ENCODE assay signal across 2 cellular contexts in the genomic region with DNA sequence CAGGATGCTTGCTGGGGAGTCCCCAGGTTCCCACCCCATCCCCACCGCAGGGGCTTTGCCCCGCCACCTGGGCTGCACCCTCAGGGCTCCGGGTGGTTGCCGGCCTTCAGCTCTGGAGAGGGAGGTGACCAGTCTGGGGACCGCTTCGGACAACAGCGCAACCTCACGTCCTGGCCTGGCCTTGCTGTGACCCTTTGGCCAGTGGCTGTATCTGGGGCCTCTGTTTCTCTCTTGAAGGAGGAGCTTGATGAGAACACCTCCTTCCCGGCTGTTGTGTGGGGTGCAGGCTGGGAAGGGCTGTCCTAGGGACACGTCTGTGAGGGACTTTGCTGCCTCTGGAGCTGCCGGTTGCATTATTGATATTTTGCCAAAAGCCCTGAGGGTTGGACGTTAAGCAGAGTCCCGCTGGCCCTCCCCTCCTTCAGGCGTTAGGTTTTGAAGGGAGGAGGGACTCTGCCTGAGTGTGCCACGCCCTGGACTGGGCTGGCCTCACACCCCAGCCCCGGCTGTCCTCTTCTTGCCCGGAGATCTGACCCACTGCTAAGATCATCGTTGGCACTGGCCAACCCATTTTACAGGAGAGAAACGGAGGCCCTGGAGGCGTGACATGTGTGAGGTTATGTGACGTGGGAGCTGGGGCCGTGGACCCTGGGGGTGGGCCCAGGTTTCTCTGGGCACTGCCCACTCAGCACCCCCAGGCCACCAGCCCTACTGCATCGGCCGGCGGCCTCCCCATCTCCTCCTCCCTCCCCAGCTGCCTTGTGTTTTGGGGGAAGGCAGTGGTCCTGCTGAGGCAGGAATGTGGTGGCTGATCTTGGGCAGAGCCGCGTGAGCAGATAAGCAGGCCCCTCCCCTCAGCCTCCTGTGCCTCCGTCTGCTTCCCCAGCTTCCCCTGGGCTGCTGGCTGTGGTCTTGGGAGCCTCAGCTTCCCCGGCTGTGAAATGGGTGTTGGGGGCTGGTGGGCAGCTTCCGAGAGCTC.
TF ChIP-seq lines count a peak whose summit lies in the region.

No MANE protein-coding gene starts in this region.

TF ChIP-seq in SK-N-SH, 30 proteins besides CTCF, POLR2A, EP300 and RAD21 (continued from another document):
- TF ChIP-seq FOXM1 (IDR thresholded peaks at IDR 0.05; ENCODE audit: low read depth) (no peak), FOSL2 (IDR thresholded peaks at IDR 0.05; ENCODE audit: borderline replicate concordance, low read depth) (no peak), FOXJ3 (CRISPR knock-in tag; IDR thresholded peaks at IDR 0.05) (no peak), MEF2A (IDR thresholded peaks at IDR 0.05; ENCODE audit: borderline replicate concordance, low read depth) (no peak)
- TF ChIP-seq, protein P1, sequence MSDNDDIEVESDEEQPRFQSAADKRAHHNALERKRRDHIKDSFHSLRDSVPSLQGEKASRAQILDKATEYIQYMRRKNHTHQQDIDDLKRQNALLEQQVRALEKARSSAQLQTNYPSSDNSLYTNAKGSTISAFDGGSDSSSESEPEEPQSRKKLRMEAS (IDR thresholded peaks at IDR 0.05; ENCODE audit: low read depth): no peak

TF ChIP-seq in SK-N-SH treated with all-trans-retinoic acid at 6 μM for 48 hours, 23 proteins besides CTCF, POLR2A, EP300 and RAD21 (continued from another document):
- TF ChIP-seq, protein P2, sequence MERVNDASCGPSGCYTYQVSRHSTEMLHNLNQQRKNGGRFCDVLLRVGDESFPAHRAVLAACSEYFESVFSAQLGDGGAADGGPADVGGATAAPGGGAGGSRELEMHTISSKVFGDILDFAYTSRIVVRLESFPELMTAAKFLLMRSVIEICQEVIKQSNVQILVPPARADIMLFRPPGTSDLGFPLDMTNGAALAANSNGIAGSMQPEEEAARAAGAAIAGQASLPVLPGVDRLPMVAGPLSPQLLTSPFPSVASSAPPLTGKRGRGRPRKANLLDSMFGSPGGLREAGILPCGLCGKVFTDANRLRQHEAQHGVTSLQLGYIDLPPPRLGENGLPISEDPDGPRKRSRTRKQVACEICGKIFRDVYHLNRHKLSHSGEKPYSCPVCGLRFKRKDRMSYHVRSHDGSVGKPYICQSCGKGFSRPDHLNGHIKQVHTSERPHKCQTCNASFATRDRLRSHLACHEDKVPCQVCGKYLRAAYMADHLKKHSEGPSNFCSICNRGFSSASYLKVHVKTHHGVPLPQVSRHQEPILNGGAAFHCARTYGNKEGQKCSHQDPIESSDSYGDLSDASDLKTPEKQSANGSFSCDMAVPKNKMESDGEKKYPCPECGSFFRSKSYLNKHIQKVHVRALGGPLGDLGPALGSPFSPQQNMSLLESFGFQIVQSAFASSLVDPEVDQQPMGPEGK (CRISPR knock-in tag; IDR thresholded peaks at IDR 0.05; ENCODE audit: borderline replicate concordance): no peak
- no peak for TF ChIP-seq ZNF70 (CRISPR knock-in tag; IDR thresholded peaks at IDR 0.05)
- no peak for TF ChIP-seq PPARA (CRISPR knock-in tag; IDR thresholded peaks at IDR 0.05; ENCODE audit: borderline replicate concordance)
- TF ChIP-seq ISL1 (CRISPR knock-in tag; IDR thresholded peaks at IDR 0.05): no peak
- TF ChIP-seq TCF4 (CRISPR knock-in tag; IDR thresholded peaks at IDR 0.05; ENCODE audit: borderline replicate concordance): no peak
- TF ChIP-seq ESRRG (CRISPR knock-in tag; IDR thresholded peaks at IDR 0.05): no peak
- TF ChIP-seq, protein P3, sequence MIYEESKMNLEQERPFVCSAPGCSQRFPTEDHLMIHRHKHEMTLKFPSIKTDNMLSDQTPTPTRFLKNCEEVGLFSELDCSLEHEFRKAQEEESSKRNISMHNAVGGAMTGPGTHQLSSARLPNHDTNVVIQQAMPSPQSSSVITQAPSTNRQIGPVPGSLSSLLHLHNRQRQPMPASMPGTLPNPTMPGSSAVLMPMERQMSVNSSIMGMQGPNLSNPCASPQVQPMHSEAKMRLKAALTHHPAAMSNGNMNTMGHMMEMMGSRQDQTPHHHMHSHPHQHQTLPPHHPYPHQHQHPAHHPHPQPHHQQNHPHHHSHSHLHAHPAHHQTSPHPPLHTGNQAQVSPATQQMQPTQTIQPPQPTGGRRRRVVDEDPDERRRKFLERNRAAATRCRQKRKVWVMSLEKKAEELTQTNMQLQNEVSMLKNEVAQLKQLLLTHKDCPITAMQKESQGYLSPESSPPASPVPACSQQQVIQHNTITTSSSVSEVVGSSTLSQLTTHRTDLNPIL (CRISPR knock-in tag; IDR thresholded peaks at IDR 0.05; ENCODE audit: low read depth): no peak
- no peak for TF ChIP-seq ZFP30 (CRISPR knock-in tag; IDR thresholded peaks at IDR 0.05)
- no peak for TF ChIP-seq TOX (CRISPR knock-in tag; IDR thresholded peaks at IDR 0.05; ENCODE audit: borderline replicate concordance)
- no peak for TF ChIP-seq RARB (CRISPR knock-in tag; IDR thresholded peaks at IDR 0.05)
- no peak for TF ChIP-seq ZFP3 (CRISPR knock-in tag; IDR thresholded peaks at IDR 0.05)
- TF ChIP-seq ZC3H10 (CRISPR knock-in tag; IDR thresholded peaks at IDR 0.05): no peak
- no peak for TF ChIP-seq ZNF8 (CRISPR knock-in tag; IDR thresholded peaks at IDR 0.05)
